ENCODE assay signal across 2 cellular contexts in the genomic region with DNA sequence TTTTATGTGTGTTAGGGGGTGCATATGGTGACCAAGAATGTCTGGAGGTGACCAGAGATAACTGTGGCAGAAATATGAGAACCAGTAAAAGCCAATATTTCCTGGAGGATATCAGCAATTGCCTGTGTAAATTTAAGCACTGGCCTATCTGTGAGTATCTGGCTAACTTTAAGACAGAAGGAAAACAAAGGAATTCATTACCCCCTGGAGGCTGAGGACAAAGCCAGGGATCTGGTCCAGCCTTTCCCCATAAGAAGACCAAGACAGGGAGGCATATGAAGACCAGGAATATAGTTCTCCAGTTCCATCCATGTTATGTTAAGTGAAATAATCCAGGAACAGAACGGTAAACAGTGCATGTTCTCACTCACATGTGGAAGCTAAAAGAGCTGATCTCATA.
TF ChIP-seq lines count a peak whose summit lies in the region.

No MANE protein-coding gene starts in this region.

TF ChIP-seq in SK-N-SH, 30 proteins besides CTCF, POLR2A, EP300 and RAD21 (continued from another document):
- TF ChIP-seq, protein P1, sequence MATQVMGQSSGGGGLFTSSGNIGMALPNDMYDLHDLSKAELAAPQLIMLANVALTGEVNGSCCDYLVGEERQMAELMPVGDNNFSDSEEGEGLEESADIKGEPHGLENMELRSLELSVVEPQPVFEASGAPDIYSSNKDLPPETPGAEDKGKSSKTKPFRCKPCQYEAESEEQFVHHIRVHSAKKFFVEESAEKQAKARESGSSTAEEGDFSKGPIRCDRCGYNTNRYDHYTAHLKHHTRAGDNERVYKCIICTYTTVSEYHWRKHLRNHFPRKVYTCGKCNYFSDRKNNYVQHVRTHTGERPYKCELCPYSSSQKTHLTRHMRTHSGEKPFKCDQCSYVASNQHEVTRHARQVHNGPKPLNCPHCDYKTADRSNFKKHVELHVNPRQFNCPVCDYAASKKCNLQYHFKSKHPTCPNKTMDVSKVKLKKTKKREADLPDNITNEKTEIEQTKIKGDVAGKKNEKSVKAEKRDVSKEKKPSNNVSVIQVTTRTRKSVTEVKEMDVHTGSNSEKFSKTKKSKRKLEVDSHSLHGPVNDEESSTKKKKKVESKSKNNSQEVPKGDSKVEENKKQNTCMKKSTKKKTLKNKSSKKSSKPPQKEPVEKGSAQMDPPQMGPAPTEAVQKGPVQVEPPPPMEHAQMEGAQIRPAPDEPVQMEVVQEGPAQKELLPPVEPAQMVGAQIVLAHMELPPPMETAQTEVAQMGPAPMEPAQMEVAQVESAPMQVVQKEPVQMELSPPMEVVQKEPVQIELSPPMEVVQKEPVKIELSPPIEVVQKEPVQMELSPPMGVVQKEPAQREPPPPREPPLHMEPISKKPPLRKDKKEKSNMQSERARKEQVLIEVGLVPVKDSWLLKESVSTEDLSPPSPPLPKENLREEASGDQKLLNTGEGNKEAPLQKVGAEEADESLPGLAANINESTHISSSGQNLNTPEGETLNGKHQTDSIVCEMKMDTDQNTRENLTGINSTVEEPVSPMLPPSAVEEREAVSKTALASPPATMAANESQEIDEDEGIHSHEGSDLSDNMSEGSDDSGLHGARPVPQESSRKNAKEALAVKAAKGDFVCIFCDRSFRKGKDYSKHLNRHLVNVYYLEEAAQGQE (IDR thresholded peaks at IDR 0.05; ENCODE audit: low read depth, low read length) = no peak
- TF ChIP-seq TAF1 (IDR thresholded peaks at IDR 0.05; ENCODE audit: borderline replicate concordance, low read depth, low read length) = no peak
- TF ChIP-seq SIN3A (IDR thresholded peaks at IDR 0.05; ENCODE audit: borderline replicate concordance, low read depth, low read length) = no peak
- TF ChIP-seq TEAD4 (IDR thresholded peaks at IDR 0.05; ENCODE audit: borderline replicate concordance, insufficient read depth) = no peak
- no peak for TF ChIP-seq MXI1 (IDR thresholded peaks at IDR 0.05; ENCODE audit: low read depth, low read length)
- TF ChIP-seq, protein P2, sequence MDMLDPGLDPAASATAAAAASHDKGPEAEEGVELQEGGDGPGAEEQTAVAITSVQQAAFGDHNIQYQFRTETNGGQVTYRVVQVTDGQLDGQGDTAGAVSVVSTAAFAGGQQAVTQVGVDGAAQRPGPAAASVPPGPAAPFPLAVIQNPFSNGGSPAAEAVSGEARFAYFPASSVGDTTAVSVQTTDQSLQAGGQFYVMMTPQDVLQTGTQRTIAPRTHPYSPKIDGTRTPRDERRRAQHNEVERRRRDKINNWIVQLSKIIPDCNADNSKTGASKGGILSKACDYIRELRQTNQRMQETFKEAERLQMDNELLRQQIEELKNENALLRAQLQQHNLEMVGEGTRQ (IDR thresholded peaks at IDR 0.05; ENCODE audit: borderline replicate concordance, low read depth, low read length) = no peak

TF ChIP-seq in SK-N-SH treated with all-trans-retinoic acid at 6 μM for 48 hours, 23 proteins besides CTCF, POLR2A, EP300 and RAD21 (continued from another document):
- TF ChIP-seq, protein P3, sequence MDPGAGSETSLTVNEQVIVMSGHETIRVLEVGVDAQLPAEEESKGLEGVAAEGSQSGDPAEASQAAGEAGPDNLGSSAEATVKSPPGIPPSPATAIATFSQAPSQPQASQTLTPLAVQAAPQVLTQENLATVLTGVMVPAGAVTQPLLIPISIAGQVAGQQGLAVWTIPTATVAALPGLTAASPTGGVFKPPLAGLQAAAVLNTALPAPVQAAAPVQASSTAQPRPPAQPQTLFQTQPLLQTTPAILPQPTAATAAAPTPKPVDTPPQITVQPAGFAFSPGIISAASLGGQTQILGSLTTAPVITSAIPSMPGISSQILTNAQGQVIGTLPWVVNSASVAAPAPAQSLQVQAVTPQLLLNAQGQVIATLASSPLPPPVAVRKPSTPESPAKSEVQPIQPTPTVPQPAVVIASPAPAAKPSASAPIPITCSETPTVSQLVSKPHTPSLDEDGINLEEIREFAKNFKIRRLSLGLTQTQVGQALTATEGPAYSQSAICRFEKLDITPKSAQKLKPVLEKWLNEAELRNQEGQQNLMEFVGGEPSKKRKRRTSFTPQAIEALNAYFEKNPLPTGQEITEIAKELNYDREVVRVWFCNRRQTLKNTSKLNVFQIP (CRISPR knock-in tag; IDR thresholded peaks at IDR 0.05; ENCODE audit: borderline replicate concordance, low read depth) = no peak
- TF ChIP-seq ZFP30 (CRISPR knock-in tag; IDR thresholded peaks at IDR 0.05) = no peak
- TF ChIP-seq ZNF70 (CRISPR knock-in tag; IDR thresholded peaks at IDR 0.05) = no peak
- TF ChIP-seq, protein P4, sequence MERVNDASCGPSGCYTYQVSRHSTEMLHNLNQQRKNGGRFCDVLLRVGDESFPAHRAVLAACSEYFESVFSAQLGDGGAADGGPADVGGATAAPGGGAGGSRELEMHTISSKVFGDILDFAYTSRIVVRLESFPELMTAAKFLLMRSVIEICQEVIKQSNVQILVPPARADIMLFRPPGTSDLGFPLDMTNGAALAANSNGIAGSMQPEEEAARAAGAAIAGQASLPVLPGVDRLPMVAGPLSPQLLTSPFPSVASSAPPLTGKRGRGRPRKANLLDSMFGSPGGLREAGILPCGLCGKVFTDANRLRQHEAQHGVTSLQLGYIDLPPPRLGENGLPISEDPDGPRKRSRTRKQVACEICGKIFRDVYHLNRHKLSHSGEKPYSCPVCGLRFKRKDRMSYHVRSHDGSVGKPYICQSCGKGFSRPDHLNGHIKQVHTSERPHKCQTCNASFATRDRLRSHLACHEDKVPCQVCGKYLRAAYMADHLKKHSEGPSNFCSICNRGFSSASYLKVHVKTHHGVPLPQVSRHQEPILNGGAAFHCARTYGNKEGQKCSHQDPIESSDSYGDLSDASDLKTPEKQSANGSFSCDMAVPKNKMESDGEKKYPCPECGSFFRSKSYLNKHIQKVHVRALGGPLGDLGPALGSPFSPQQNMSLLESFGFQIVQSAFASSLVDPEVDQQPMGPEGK (CRISPR knock-in tag; IDR thresholded peaks at IDR 0.05; ENCODE audit: borderline replicate concordance) = no peak
- no peak for TF ChIP-seq OSR1 (CRISPR knock-in tag; IDR thresholded peaks at IDR 0.05)
- TF ChIP-seq ISL1 (CRISPR knock-in tag; IDR thresholded peaks at IDR 0.05) = no peak
